In genomic region chr3:42061042-42061710, GRCh38 we compare ENCODE assay signal across 11 cellular contexts. TPM values are rescaled to one million over a fixed set of nuclear protein-coding genes. Genes with fewer than 3 reads are reported as not detected.
DNase-seq lines count a peak whose midpoint lies in the region; ATAC-seq and TF ChIP-seq lines count a peak whose summit lies in the region.
"Had no signal": no experiment of that assay in that cellular context is flagged by ENCODE, and none has a peak within 500 bp of the region (broad histone marks: within the 10 kb centered on the region; RNA-seq: fewer than 3 reads in every experiment).

No MANE protein-coding gene starts in this region.

- no peak overlapping the region for H2BK20ac ChIP-seq in H9 (ENCODE audit: low read depth, low read length, poor library complexity, severe bottlenecking)

- no peaks in the 10 kb centered on the region for H3K79me1 ChIP-seq in H9 (ENCODE audit: insufficient read depth, low read depth, low read length, poor library complexity, severe bottlenecking)

- H3K27ac ChIP-seq in H9 (ENCODE audit: insufficient read length, low read depth, low read length) (no peak overlapping the region), right atrium auricular region (peak overlapping the region; percentile 85 to 90), skeletal muscle tissue (ENCODE audit: low read depth, low read length) (peak overlapping the region; percentile 96)

- H4K20me1 ChIP-seq in H9 (ENCODE audit: control insufficient read depth, insufficient read depth, insufficient read length) = peaks cover 3% of the 10 kb centered on the region

- H2BK120ac ChIP-seq in H9 (ENCODE audit: low read depth, low read length, poor library complexity, severe bottlenecking) = no peak overlapping the region

- no peak overlapping the region for H2BK12ac ChIP-seq in H9 (ENCODE audit: insufficient read length, low read depth, low read length)

- H2AK5ac ChIP-seq in H9 (ENCODE audit: insufficient read length, low read length) = peak overlapping the region; percentile 37

- no peak overlapping the region for H2AFZ ChIP-seq in H9 (ENCODE audit: low read length)

- peak overlapping the region; percentile 19 for H3K18ac ChIP-seq in H9 (ENCODE audit: insufficient read length, low read depth, low read length)

- ATAC-seq in activated B cell treated with CpG ODN at 0.5 μM for 24 hours (ENCODE audit: low read depth) (peak; percentile 50), GM18868 (IDR thresholded peaks at IDR 0.05; ENCODE audit: unreplicated experiment) (no peak), HG03342 (IDR thresholded peaks at IDR 0.05; ENCODE audit: unreplicated experiment) (no peak)

- H3K23ac ChIP-seq in H9 (ENCODE audit: insufficient read length, low read depth, low read length) = no peak overlapping the region

- intact Hi-C loops in activated B cell treated with CpG ODN at 0.5 μM for 24 hours (cut with micrococcal nuclease) = loop anchor here (1.0 kb wide), 1 partner anchor 9 kb away; no protein-coding TSS in a partner anchor

- H3K27me3 ChIP-seq in H9 (ENCODE audit: insufficient read depth, low read length) (no peaks in the 10 kb centered on the region), right atrium auricular region (no peaks in the 10 kb centered on the region), skeletal muscle tissue (ENCODE audit: control insufficient read depth in 3 of 3, insufficient read depth in 3 of 3, low read length in 3 of 3) (no peaks in the 10 kb centered on the region)

- H3K56ac ChIP-seq in H9 (ENCODE audit: insufficient read length, low read depth, low read length) = no peak overlapping the region

- WGBS in H9 (ENCODE audit: extremely low coverage, insufficient read length, low lambda C conversion rate) = no CpG with 5 or more reads among the region's 7 CpGs

- TF ChIP-seq CTCF in H9 (conservative IDR thresholded peaks at IDR 0.05) (no peak), activated B cell treated with CpG ODN at 0.5 μM for 24 hours (IDR thresholded peaks at IDR 0.05) (no peak), right atrium auricular region (IDR thresholded peaks at IDR 0.05) (no peak)

- H3T11ph ChIP-seq in H9 (ENCODE audit: low read length) = no peak overlapping the region

- H3K4ac ChIP-seq in H9 (ENCODE audit: low read depth, low read length) = no peak overlapping the region; the same call in 1 of the 2 replicates

- H3K4me3 ChIP-seq in right atrium auricular region (no peak overlapping the region), skeletal muscle tissue (ENCODE audit: low read length in 3 of 3) (peak overlapping the region; percentile 16 to 52 (median 47))

- H3K27ac Mint-ChIP-seq in H9 (peak overlapping the region in 1 of 3 experiments; percentile 35; a peak in 1 of 7 replicates), activated B cell treated with CpG ODN at 0.5 μM for 24 hours (peak overlapping the region; percentile 80)
- H3K27ac Mint-ChIP-seq: nephron progenitor cell had no signal

- H3K27me3 Mint-ChIP-seq in H9 (ENCODE audit: low read depth) (no peaks in the 10 kb centered on the region), activated B cell treated with CpG ODN at 0.5 μM for 24 hours (no peaks in the 10 kb centered on the region)

- no peak overlapping the region for H3K9ac ChIP-seq in H9 (ENCODE audit: extremely low read depth, insufficient read length, low read length)
- peak overlapping the region; percentile 54 to 73 (median 68) for H3K9ac ChIP-seq in skeletal muscle tissue (ENCODE audit: low read depth in 1 of 3, low read length in 3 of 3)

- H3K23me2 ChIP-seq in H9 (ENCODE audit: insufficient read length, low read depth, low read length, poor library complexity, severe bottlenecking) = no peaks in the 10 kb centered on the region

- no peaks in the 10 kb centered on the region for H3K9me3 Mint-ChIP-seq in H9
- no peaks in the 10 kb centered on the region for H3K9me3 Mint-ChIP-seq in activated B cell treated with CpG ODN at 0.5 μM for 24 hours
- H3K9me3 Mint-ChIP-seq: nephron progenitor cell had no signal

- H3K36me3 ChIP-seq in right atrium auricular region = no peaks in the 10 kb centered on the region
- no peaks in the 10 kb centered on the region for H3K36me3 ChIP-seq in skeletal muscle tissue (ENCODE audit: control insufficient read depth in 3 of 3, insufficient read depth in 3 of 3, low read length in 3 of 3)

- CTCF ChIA-PET in activated B cell treated with CpG ODN at 0.5 μM for 24 hours (lab: Charles Lee) = interaction anchor here (1.0 to 1.9 kb wide), 2 partner anchors 11 to 38 kb away, joined by 4 to 6 read pairs; no protein-coding TSS in a partner anchor

- no peaks in the 10 kb centered on the region; the same call in 1 of the 2 replicates for H3K79me2 ChIP-seq in H9 (ENCODE audit: insufficient read depth, low read length)

- H2BK15ac ChIP-seq in H9 (ENCODE audit: low read depth, low read length) = no peak overlapping the region

- H2BK5ac ChIP-seq in H9 (ENCODE audit: insufficient read length, low read length) = no peak overlapping the region

- H4K5ac ChIP-seq in H9 (ENCODE audit: insufficient read length, low read depth, low read length) = no peak overlapping the region

- H4K8ac ChIP-seq in H9 (replicated peaks; ENCODE audit: insufficient read length, low read depth, low read length) = no peak overlapping the region

- H3K4me3 Mint-ChIP-seq in H9 (no peak overlapping the region), activated B cell treated with CpG ODN at 0.5 μM for 24 hours (no peak overlapping the region)
- H3K4me3 Mint-ChIP-seq: nephron progenitor cell had no signal

- POLR2A ChIA-PET in activated B cell treated with CpG ODN at 0.5 μM for 24 hours (lab: Charles Lee) = interaction anchor here (0.5 to 2.0 kb wide), 9 partner anchors 9 to 48 kb away, joined by 3 to 11 read pairs (median 4); no protein-coding TSS in a partner anchor

- H3K4me1 Mint-ChIP-seq in H9 (peaks cover 59 to 65% of the 10 kb centered on the region in 2 experiments), activated B cell treated with CpG ODN at 0.5 μM for 24 hours (peaks cover 91% of the 10 kb centered on the region)

- H3K9me3 ChIP-seq in H9 (ENCODE audit: control insufficient read depth, low read depth, low read length) = no peaks in the 10 kb centered on the region
- H3K9me3 ChIP-seq in right atrium auricular region = no peaks in the 10 kb centered on the region
- no peaks in the 10 kb centered on the region for H3K9me3 ChIP-seq in skeletal muscle tissue (ENCODE audit: control insufficient read depth in 3 of 3, low read length in 3 of 3)

- H3K4me1 ChIP-seq in H9 (ENCODE audit: insufficient read depth, low read length) (peaks cover 8% of the 10 kb centered on the region; the same call in 1 of the 2 replicates), right atrium auricular region (peaks cover 0 to 86% of the 10 kb centered on the region in 2 donors), skeletal muscle tissue (ENCODE audit: control insufficient read depth in 3 of 3, insufficient read depth in 3 of 3, low read length in 3 of 3) (peaks cover 54 to 67% (median 61%) of the 10 kb centered on the region in 3 donors)

- H3K36me3 Mint-ChIP-seq in H9 (ENCODE audit: insufficient read depth in 1 of 3, low read depth in 3 of 3) (no peaks in the 10 kb centered on the region), activated B cell treated with CpG ODN at 0.5 μM for 24 hours (ENCODE audit: low read depth) (peaks cover 3% of the 10 kb centered on the region)

- H4K91ac ChIP-seq in H9 (ENCODE audit: insufficient read length, low read depth, low read length) = no peak overlapping the region

- H3K4me2 ChIP-seq in H9 (ENCODE audit: insufficient read depth, insufficient read length, low read length) = no peak overlapping the region

- no peak for DNase-seq in H9
- no peak for DNase-seq in activated B cell treated with CpG ODN at 0.5 μM for 24 hours
- DNase-seq in right atrium auricular region (ENCODE audit: low spot score) = no peak
- no peak for DNase-seq in NCI-H345 (lab: John Stamatoyannopoulos, UW)
- DNase-seq in NCI-H2081 (lab: John Stamatoyannopoulos, UW) = no peak
- DNase-seq: activated CD4-positive, alpha-beta T cell treated with anti-CD3 and anti-CD28 coated beads, Interleukin-2, amount 50 U/mL, for 48 hours; NCI-H1417 treated with DMSO at 0.1 percent for 48 hours; nephron progenitor cell had no signal

- no peak overlapping the region for H3K14ac ChIP-seq in H9 (ENCODE audit: insufficient read depth, low read length)

RNA-seq across cellular contexts. Expression of gene TRAK1, which starts 30.0 kb away (rescaled TPM):
- total RNA-seq in H9 (2021) (30.6 and 34.2 TPM in 2 replicates), activated B cell treated with CpG ODN at 0.5 μM for 24 hours (54.5 and 58.4 TPM in 2 replicates), right atrium auricular region (100 to 1,000 TPM; 172 to 259 TPM), skeletal muscle tissue (57.9 TPM)

Comparison
In these comparisons a context has a peak if more than half of its experiments do, and no peak if none do; other contexts are left out.
1. H3K4me3 ChIP-seq: peak in skeletal muscle tissue (3 of 3); none in right atrium auricular region (0 of 2).